In the genomic region with DNA sequence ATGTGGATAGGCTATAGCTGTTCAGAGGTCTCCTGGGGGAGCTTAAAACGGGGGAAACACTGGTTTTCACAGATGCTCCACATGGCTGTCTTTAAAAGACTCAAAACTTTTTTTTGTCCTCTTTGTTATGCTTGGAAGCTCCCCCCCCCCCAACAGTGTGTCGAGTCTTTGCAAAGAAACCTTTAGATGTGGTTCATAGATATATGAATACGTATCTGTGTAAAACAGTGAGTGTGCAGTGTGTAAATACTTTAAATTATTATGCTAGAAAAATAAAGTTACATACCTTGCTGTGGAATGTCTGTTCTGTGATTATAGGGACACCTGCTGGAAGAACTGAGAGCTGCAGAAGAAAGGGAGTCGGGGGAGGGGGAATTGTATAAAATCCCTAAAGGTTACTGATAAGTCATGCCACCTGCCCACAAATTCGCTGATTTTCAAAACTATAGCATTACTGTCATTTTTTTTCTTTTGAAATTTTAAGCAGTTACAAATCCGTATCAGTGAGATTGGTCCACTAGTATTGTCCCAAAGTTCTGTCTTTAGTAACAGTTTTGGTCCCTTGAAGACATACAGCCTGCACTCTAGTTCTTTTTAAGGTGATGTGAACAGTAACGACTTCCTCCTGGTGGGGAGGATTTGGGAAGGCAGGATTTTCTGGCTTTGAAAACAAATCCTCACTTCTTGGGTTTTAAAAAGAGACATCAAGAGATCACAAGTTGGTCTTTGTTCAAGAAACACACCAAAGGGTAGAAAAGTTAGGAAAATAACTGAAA, we compare ENCODE assay signal across 8 cellular contexts. TPM values are rescaled to one million over a fixed set of nuclear protein-coding genes. Genes with fewer than 3 reads are reported as not detected.
DNase-seq lines count a peak whose midpoint lies in the region; ATAC-seq and TF ChIP-seq lines count a peak whose summit lies in the region.

No MANE protein-coding gene starts in this region.

- H3K4me1 ChIP-seq in body of pancreas, result peaks cover 12% of the 10 kb centered on the region

- H3K27me3 ChIP-seq in body of pancreas, result no peaks in the 10 kb centered on the region

- 4 to 6% methylated on average over 7 of the region's 7 CpGs for WGBS in body of pancreas, 2 donors

- H3K27ac ChIP-seq in body of pancreas, result no peak overlapping the region

- H3K4me3 ChIP-seq in body of pancreas, result no peak overlapping the region

- H3K9me3 ChIP-seq in body of pancreas, result no peaks in the 10 kb centered on the region

- peaks cover 0 to 3% of the 10 kb centered on the region in 2 donors for H3K36me3 ChIP-seq in body of pancreas (replicated peaks in 1 of 2; ENCODE audit: insufficient read depth in 1 of 2, low read depth in 2 of 2)

- intact Hi-C loops in body of pancreas (cut with DNase I), result no loop called here

- TF ChIP-seq POLR2A in body of pancreas (IDR thresholded peaks at IDR 0.05), result no peak

- ATAC-seq in GM19463 (IDR thresholded peaks at IDR 0.05; ENCODE audit: unreplicated experiment), result peak; percentile 82
- peak; percentile 69 for ATAC-seq in HG03558 (IDR thresholded peaks at IDR 0.05; ENCODE audit: extremely low read depth, unreplicated experiment)
- ATAC-seq in body of pancreas, result peak; percentile 85

- DNase-seq in ELF-1 (ENCODE audit: low read depth, low spot score) (peak; percentile 68), SK-N-DZ (ENCODE audit: low spot score) (peak; percentile 37), body of pancreas (peak; percentile 56 to 66 (median 60)), islet precursor cell (peak; percentile 69), HK-2 (ENCODE audit: unreplicated experiment) (no peak)
- DNase-seq in stimulated activated CD4-positive, alpha-beta T cell treated with anti-CD3 and anti-CD28 coated beads, TNF-alpha, amount 100 ng/mL, for 24 hours (ENCODE audit: low read depth in 3 of 3), result peak; percentile 8 to 37 (median 15)

- peak; percentile 73 to 89 (median 81) for TF ChIP-seq CTCF in body of pancreas (IDR thresholded peaks at IDR 0.05)

RNA-seq across cellular contexts. Expression of gene RGMB, which starts 22.9 kb away (rescaled TPM):
- 25.6 and 29.0 TPM in 2 replicates for polyA plus RNA-seq in SK-N-DZ (2014; cell fraction: cytosol; rRNA removed)
- 31.1 and 46.0 TPM in 2 replicates for polyA plus RNA-seq in SK-N-DZ (2014; cell fraction: nucleus; rRNA removed)
- total RNA-seq in body of pancreas, result 10 to 100 TPM; 21.0 to 21.8 TPM
